In the genomic region with DNA sequence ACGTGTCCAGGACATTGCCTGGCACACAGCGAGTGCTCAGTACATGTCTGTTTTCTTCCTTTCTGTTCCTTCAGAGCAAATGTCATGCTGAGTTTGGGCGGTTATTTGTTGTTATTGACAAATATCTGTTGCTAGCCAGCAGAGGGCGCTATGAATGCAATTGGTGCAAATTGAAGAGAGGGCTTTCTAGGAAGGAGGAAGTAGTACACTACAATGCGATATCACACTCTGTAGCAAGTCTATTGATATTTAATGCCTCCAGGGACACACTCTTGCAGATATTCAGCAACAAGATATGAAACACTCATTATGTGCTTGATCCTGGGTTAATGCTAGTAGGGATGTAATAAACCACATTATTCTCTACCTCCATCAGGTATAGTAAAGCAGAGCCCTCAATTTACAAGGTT, we compare ENCODE assay signal across 8 cellular contexts.
DNase-seq lines count a peak whose midpoint lies in the region; ATAC-seq and TF ChIP-seq lines count a peak whose summit lies in the region.

No MANE protein-coding gene starts in this region.

- DNase-seq in DMS53 treated with DMSO at 0.1 percent for 48 hours (lab: John Stamatoyannopoulos, UW; ENCODE audit: unreplicated experiment) (peak; percentile 21), LNCaP clone FGC (ENCODE audit: low read depth) (peak; percentile 11), OCI-M1 (lab: John Stamatoyannopoulos, UW) (peak; percentile 74), foreskin melanocyte (peak; percentile 48)
- DNase-seq in central memory CD4-positive, alpha-beta T cell: no peak
- no peak for DNase-seq in activated naive CD4-positive, alpha-beta T cell treated with Interleukin-2 at 50 U/mL for 16 hours

- no peak overlapping the region for H3K4me3 ChIP-seq in LNCaP clone FGC (ENCODE audit: low read depth, low read length)

- ATAC-seq in GM19351 (IDR thresholded peaks at IDR 0.05; ENCODE audit: unreplicated experiment): peak; percentile 87
- no peak for ATAC-seq in HG02678 (IDR thresholded peaks at IDR 0.05; ENCODE audit: unreplicated experiment)

- TF ChIP-seq CTCF in LNCaP clone FGC (IDR thresholded peaks at IDR 0.05; ENCODE audit: control insufficient read depth, extremely low read depth, insufficient read depth): peak; percentile 71

Comparison
In these comparisons a context has a peak if more than half of its experiments do, and no peak if none do; other contexts are left out.
1. DNase-seq: peak in DMS53 treated with DMSO at 0.1 percent for 48 hours (single experiment), LNCaP clone FGC (single experiment), OCI-M1 (single experiment) and foreskin melanocyte (single experiment); none in central memory CD4-positive, alpha-beta T cell (single experiment) and activated naive CD4-positive, alpha-beta T cell treated with Interleukin-2 at 50 U/mL for 16 hours (single experiment).